ENCODE assay signal across 8 cellular contexts in the genomic region with DNA sequence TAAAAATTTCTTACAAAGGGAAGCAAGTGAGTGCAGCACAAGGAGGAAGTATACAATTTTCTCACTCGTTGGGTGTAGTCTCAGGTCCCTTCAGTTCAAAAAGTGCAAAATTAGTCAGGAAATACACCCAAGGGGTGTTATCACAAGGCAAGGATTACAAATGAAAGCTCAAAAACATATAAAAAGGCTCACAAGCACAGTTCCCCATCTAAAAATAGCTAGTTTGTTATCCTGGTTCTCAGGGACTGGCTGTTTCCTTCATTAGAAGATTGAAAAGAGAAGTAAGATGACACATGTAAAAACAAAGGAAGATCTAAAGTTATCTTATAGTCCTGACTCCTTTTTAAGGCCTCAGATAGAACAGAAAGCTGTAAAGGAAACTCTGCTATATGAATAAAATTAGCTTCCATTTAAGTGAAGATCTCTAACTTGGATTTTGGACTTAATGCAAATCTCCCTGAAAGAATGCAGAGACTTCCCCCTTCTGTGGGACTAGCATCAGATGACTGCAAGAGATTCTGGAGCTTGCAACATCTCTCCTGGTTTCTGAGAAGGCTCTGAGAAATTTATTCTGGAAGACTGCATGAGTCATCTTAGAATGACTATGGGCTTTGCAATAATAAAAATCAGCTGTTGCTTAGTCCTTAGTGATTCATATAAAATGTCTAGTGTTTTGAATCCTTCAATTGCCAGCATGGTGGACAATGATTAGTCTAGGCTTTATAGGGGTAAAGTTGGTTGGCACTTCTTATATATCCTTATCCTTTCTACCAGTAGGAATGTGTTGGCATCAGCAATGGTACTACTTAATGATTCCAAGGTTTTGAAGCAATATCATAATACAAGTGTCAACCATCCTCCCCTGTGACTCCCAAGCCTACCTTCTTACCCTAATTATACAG. TPM values are rescaled to one million over a fixed set of nuclear protein-coding genes. Genes with fewer than 3 reads are reported as not detected.
DNase-seq lines count a peak whose midpoint lies in the region; ATAC-seq, FAIRE-seq and TF ChIP-seq lines count a peak whose summit lies in the region.

No MANE protein-coding gene starts in this region.

- H3K36me3 Mint-ChIP-seq in CD14-positive monocyte, result peaks cover 0 to 5% of the 10 kb centered on the region in 2 donors

- H3K4me1 Mint-ChIP-seq in CD14-positive monocyte, result peaks cover 31% of the 10 kb centered on the region

- WGBS in esophagus squamous epithelium, 2 donors, result 42 to 77% methylated on average over 1 of the region's 1 CpG

- peak; percentile 79 for DNase-seq in CD14-positive monocyte (ENCODE audit: low spot score)
- peak; percentile 97 for DNase-seq in RCC 7860 (ENCODE audit: low spot score)
- no peak for DNase-seq in esophagus squamous epithelium (lab: John Stamatoyannopoulos, UW)
- DNase-seq in non-pigmented ciliary epithelial cell (ENCODE audit: low read depth), result peak; percentile 95
- DNase-seq in stimulated activated CD4-positive, alpha-beta T cell treated with anti-CD3 and anti-CD28 coated beads, Interleukin-1b, Interleukin-23, amount 100 ng/mL, for 48 hours, result no peak
- DNase-seq in NAMALWA (ENCODE audit: low spot score), result no peak

- FAIRE-seq in RCC 7860 (lab: Jason Lieb, UNC), result peak; percentile 99

- no peaks in the 10 kb centered on the region for H3K9me3 ChIP-seq in esophagus squamous epithelium

- ATAC-seq in GM18519 (IDR thresholded peaks at IDR 0.05; ENCODE audit: low FRiP score, unreplicated experiment) (no peak), GM21360 (IDR thresholded peaks at IDR 0.05; ENCODE audit: unreplicated experiment) (no peak)

- H3K4me3 Mint-ChIP-seq in CD14-positive monocyte, result peak overlapping the region in 1 of 2 donors; percentile 43

- intact Hi-C loops in CD14-positive monocyte (cut with micrococcal nuclease), result no loop called here
- intact Hi-C loops in esophagus squamous epithelium (cut with DNase I), result no loop called here

- peak overlapping the region; percentile 52 to 86 (median 68) for H3K27ac ChIP-seq in esophagus squamous epithelium

- TF ChIP-seq CTCF in CD14-positive monocyte (IDR thresholded peaks at IDR 0.05) (no peak), esophagus squamous epithelium (IDR thresholded peaks at IDR 0.05) (no peak)

- TF ChIP-seq POLR2A in esophagus squamous epithelium (IDR thresholded peaks at IDR 0.05), result no peak

- H3K27me3 ChIP-seq in esophagus squamous epithelium, result no peaks in the 10 kb centered on the region

- peaks cover 0 to 2% (median 0%) of the 10 kb centered on the region in 3 donors for H3K27me3 Mint-ChIP-seq in CD14-positive monocyte (ENCODE audit: low read depth in 3 of 3)

- H3K36me3 ChIP-seq in esophagus squamous epithelium, result no peaks in the 10 kb centered on the region

- no peaks in the 10 kb centered on the region for H3K9me3 Mint-ChIP-seq in CD14-positive monocyte

- H3K4me1 ChIP-seq in esophagus squamous epithelium, result peaks cover 0 to 36% (median 22%) of the 10 kb centered on the region in 3 donors

- peak overlapping the region; percentile 89 to 97 (median 94) for H3K27ac Mint-ChIP-seq in CD14-positive monocyte

- H3K4me3 ChIP-seq in esophagus squamous epithelium, result peak overlapping the region in 1 of 4 donors; percentile 19

RNA-seq across cellular contexts. Expression of a gene that starts 25.4 kb away (rescaled TPM):
- 1 to 10 TPM in 1 of 2 donors, under 1 TPM in 1; 0.98 to 3.0 TPM for polyA plus RNA-seq in CD14-positive monocyte
- total RNA-seq in esophagus squamous epithelium, result 10 to 100 TPM in 2 of 4 donors, 1 to 10 TPM in 1, under 1 TPM in 1; 0.95 to 35.1 (median 11.8) TPM

RNA-seq across cellular contexts. Expression of a gene that starts 35.1 kb away (rescaled TPM):
- not detected for polyA plus RNA-seq in CD14-positive monocyte
- not detected for total RNA-seq in esophagus squamous epithelium

Comparison
In these comparisons a context has a peak if more than half of its experiments do, and no peak if none do; other contexts are left out.
1. DNase-seq: peak in CD14-positive monocyte (single experiment), RCC 7860 (single experiment) and non-pigmented ciliary epithelial cell (single experiment); none in esophagus squamous epithelium (single experiment), stimulated activated CD4-positive, alpha-beta T cell treated with anti-CD3 and anti-CD28 coated beads, Interleukin-1b, Interleukin-23, amount 100 ng/mL, for 48 hours (single experiment) and NAMALWA (single experiment).